Comparison of ENCODE assay signal across 10 cellular contexts in genomic region chr7:82699773-82700186, GRCh38.
DNase-seq lines count a peak whose midpoint lies in the region; ATAC-seq, FAIRE-seq and TF ChIP-seq lines count a peak whose summit lies in the region.
"Had no signal": no experiment of that assay in that cellular context is flagged by ENCODE, and none has a peak within 500 bp of the region (broad histone marks: within the 10 kb centered on the region; RNA-seq: fewer than 3 reads in every experiment).

No MANE protein-coding gene starts in this region.

- TF ChIP-seq POLR2A in H54 (IDR thresholded peaks at IDR 0.05; ENCODE audit: low read depth, low read length) = no peak

- H3K27ac ChIP-seq in small intestine (ENCODE audit: low read depth in 1 of 2, low read length in 1 of 2) = no peak overlapping the region

- no peak overlapping the region for H3K4me3 ChIP-seq in small intestine (ENCODE audit: low read depth in 1 of 2, low read length in 2 of 2)

- no peak for ATAC-seq in GM21390 (IDR thresholded peaks at IDR 0.05; ENCODE audit: unreplicated experiment)

- DNase-seq in H54 (ENCODE audit: insufficient read length, low spot score) (no peak), RCC 7860 (ENCODE audit: low spot score) (peak; percentile 74), fibroblast of gingiva (ENCODE audit: low read depth) (peak; percentile 48), small intestine (peak; percentile 86), D721Med (ENCODE audit: insufficient read length, low spot score) (no peak), HUDEP-2 (lab: John Stamatoyannopoulos, UW; ENCODE audit: unreplicated experiment in 76 of 76) (no peak)
- no peak for DNase-seq in stimulated activated CD4-positive, alpha-beta T cell treated with anti-CD3 and anti-CD28 coated beads, Interleukin-2, amount 100 ng/mL, for 48 hours
- DNase-seq: hippocampal formation, MV-4-11 had no signal

- WGBS in small intestine, 3 donors = 12 to 58% (median 28%) methylated on average over 3 of the region's 3 CpGs

- no peaks in the 10 kb centered on the region for H3K9me3 ChIP-seq in small intestine (ENCODE audit: control insufficient read depth, low read depth)

- peaks cover 6 to 8% of the 10 kb centered on the region in 2 donors for H3K4me1 ChIP-seq in small intestine (ENCODE audit: control insufficient read depth in 2 of 2, insufficient read depth in 1 of 2, low read depth in 1 of 2, low read length in 1 of 2)

- H3K36me3 ChIP-seq in small intestine (ENCODE audit: control insufficient read depth in 2 of 2, insufficient read depth in 2 of 2, low read length in 2 of 2) = no peaks in the 10 kb centered on the region

- FAIRE-seq in H54 (lab: Jason Lieb, UNC) (peak; percentile 65), RCC 7860 (lab: Jason Lieb, UNC) (peak; percentile 80), small intestine (lab: Jason Lieb, UNC) (no peak), D721Med (lab: Jason Lieb, UNC) (no peak)

- no peaks in the 10 kb centered on the region for H3K27me3 ChIP-seq in small intestine (ENCODE audit: control insufficient read depth in 2 of 2, insufficient read depth in 2 of 2, low read length in 2 of 2)

- TF ChIP-seq CTCF in D721Med (IDR thresholded peaks at IDR 0.05; ENCODE audit: insufficient read depth, missing control alignments) = no peak

Comparison
In these comparisons a context has a peak if more than half of its experiments do, and no peak if none do; other contexts are left out.
1. DNase-seq: peak in RCC 7860 (single experiment), fibroblast of gingiva (single experiment) and small intestine (single experiment); none in H54 (single experiment), stimulated activated CD4-positive, alpha-beta T cell treated with anti-CD3 and anti-CD28 coated beads, Interleukin-2, amount 100 ng/mL, for 48 hours (0 of 2), D721Med (single experiment) and HUDEP-2 (0 of 76).